In the genomic region with DNA sequence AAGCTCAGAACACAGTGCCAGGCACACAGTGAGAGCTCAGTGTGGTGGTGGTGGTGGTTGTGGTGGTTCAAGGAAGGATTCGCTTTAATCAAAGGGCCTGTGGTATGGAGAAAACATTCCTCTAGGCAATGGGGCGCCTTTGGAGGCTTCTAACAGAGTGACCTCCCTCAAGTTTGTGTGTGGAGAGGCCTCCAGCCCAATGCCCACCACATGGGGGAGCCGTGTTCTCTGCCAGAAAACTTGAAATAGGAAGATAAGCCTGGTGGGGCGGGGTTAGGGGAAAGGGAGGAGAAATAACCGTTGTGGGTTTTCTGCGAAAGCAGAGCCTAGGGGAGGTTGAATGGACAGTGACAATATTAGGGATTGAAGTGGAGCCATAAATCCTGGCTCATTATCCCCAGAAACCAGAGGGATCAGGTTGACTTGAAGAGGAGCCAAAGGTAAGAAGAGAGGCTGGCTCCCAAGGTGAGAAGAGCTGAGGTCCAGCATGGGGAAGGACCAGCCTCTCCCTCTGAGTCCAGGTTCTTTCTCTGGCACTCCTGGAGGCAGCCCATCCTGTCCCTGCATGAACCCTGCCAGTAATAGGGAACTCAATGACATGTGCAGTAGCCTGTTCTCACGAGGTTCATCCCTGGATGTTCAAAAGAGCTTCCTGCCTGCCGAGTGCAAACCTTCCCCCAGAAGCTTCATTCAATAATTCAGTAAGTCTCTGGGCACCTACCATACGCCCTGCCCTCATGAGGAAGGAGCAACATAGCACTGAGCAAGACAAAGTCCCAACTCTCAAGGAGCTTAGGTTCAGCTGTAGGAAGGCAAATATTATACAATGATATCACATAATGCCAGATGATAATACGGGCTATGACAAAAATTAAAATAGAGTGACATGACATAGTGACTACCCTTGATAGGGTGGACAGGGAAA, we compare ENCODE assay signal across 8 cellular contexts. TPM values are rescaled to one million over a fixed set of nuclear protein-coding genes. Genes with fewer than 3 reads are reported as not detected.
DNase-seq lines count a peak whose midpoint lies in the region; ATAC-seq and TF ChIP-seq lines count a peak whose summit lies in the region.

No MANE protein-coding gene starts in this region.

- H3K23ac ChIP-seq in mesendoderm (ENCODE audit: low read length), result no peak overlapping the region

- H2BK15ac ChIP-seq in mesendoderm (replicated peaks; ENCODE audit: low read depth), result no peak overlapping the region

- H4K5ac ChIP-seq in mesendoderm (ENCODE audit: low read length), result no peak overlapping the region

- H3K56ac ChIP-seq in mesendoderm (ENCODE audit: low read length), result no peak overlapping the region

- no peak overlapping the region for H4K8ac ChIP-seq in mesendoderm (ENCODE audit: low read depth, low read length)

- H3K79me2 ChIP-seq in Loucy (ENCODE audit: insufficient read depth, low read length) (no peaks in the 10 kb centered on the region), mesendoderm (ENCODE audit: control insufficient read depth, insufficient read depth, low read length) (no peaks in the 10 kb centered on the region)

- H3K36me3 ChIP-seq in Loucy (ENCODE audit: insufficient read depth, low read length) (no peaks in the 10 kb centered on the region), mesendoderm (ENCODE audit: control insufficient read depth, insufficient read depth, low read length) (no peaks in the 10 kb centered on the region)

- H3K4me1 Mint-ChIP-seq in activated B cell treated with CpG ODN at 0.5 μM for 24 hours, result peaks cover 6% of the 10 kb centered on the region

- H3F3A ChIP-seq in Loucy (ENCODE audit: low read depth), result no peaks in the 10 kb centered on the region

- no peaks in the 10 kb centered on the region for H3K27me3 ChIP-seq in Loucy (ENCODE audit: insufficient read depth, low read length, poor library complexity, severe bottlenecking)
- no peaks in the 10 kb centered on the region for H3K27me3 ChIP-seq in mesendoderm (ENCODE audit: insufficient read depth, low read length, poor library complexity)

- H3K9me3 ChIP-seq in Loucy (ENCODE audit: insufficient read depth, low read depth, low read length), result no peaks in the 10 kb centered on the region

- TF ChIP-seq CTCF in Loucy (conservative IDR thresholded peaks at IDR 0.05; ENCODE audit: low read length), result peak; percentile 78
- no peak for TF ChIP-seq CTCF in activated B cell treated with CpG ODN at 0.5 μM for 24 hours (IDR thresholded peaks at IDR 0.05)

- intact Hi-C loops in activated B cell treated with CpG ODN at 0.5 μM for 24 hours (cut with micrococcal nuclease), result no loop called here

- H3K27ac Mint-ChIP-seq in activated B cell treated with CpG ODN at 0.5 μM for 24 hours, result no peak overlapping the region

- H2AFZ ChIP-seq in Loucy (ENCODE audit: low read length), result no peak overlapping the region

- no peaks in the 10 kb centered on the region for H3K27me3 Mint-ChIP-seq in activated B cell treated with CpG ODN at 0.5 μM for 24 hours

- H3K4me3 Mint-ChIP-seq in activated B cell treated with CpG ODN at 0.5 μM for 24 hours, result no peak overlapping the region

- no peaks in the 10 kb centered on the region for H3K36me3 Mint-ChIP-seq in activated B cell treated with CpG ODN at 0.5 μM for 24 hours (ENCODE audit: low read depth)

- H3K79me1 ChIP-seq in mesendoderm (ENCODE audit: low read length), result no peaks in the 10 kb centered on the region

- H3K9me2 ChIP-seq in Loucy (replicated peaks; ENCODE audit: low read depth, low read length), result no peaks in the 10 kb centered on the region

- peak; percentile 53 for DNase-seq in EL
- DNase-seq in activated B cell treated with CpG ODN at 0.5 μM for 24 hours, result no peak
- DNase-seq in mesendoderm, result peak; percentile 88
- no peak for DNase-seq in NK-92 treated with Interleukin-12 subunit alpha and Interleukin-12 subunit beta, amount 100 ng/mL, for 24 hours (lab: John Stamatoyannopoulos, UW)
- no peak for DNase-seq in D341Med (ENCODE audit: low spot score)
- no peak for DNase-seq in NCI-H510A treated with DMSO at 0.1 percent for 48 hours (lab: John Stamatoyannopoulos, UW)

- CTCF ChIA-PET in activated B cell treated with CpG ODN at 0.5 μM for 24 hours (lab: Charles Lee), result interaction anchor here (1.5 to 4.9 kb wide), 4 partner anchors 19 to 55 kb away, joined by 3 to 51 read pairs (median 16); no protein-coding TSS in a partner anchor

- H3K9ac ChIP-seq in Loucy (ENCODE audit: low read depth, low read length, poor library complexity, severe bottlenecking), result no peak overlapping the region
- no peak overlapping the region for H3K9ac ChIP-seq in mesendoderm (ENCODE audit: low read length)

- H3K4me3 ChIP-seq in Loucy (ENCODE audit: low read length, poor library complexity, severe bottlenecking) (no peak overlapping the region), mesendoderm (ENCODE audit: low read length) (no peak overlapping the region)

- H3K27ac ChIP-seq in mesendoderm (ENCODE audit: low read depth, low read length), result no peak overlapping the region

- H3K4me1 ChIP-seq in Loucy (ENCODE audit: insufficient read depth, low read length, poor library complexity, severe bottlenecking) (peaks cover 6% of the 10 kb centered on the region), mesendoderm (ENCODE audit: control insufficient read depth, low read depth, low read length) (no peaks in the 10 kb centered on the region)

- H2BK5ac ChIP-seq in mesendoderm (ENCODE audit: low read length), result no peak overlapping the region

- H2AK5ac ChIP-seq in mesendoderm (ENCODE audit: low read length), result no peak overlapping the region

- no CpG with 5 or more reads among the region's 10 CpGs for WGBS in mesendoderm (ENCODE audit: extremely low coverage, insufficient coverage, low lambda C conversion rate)

- H2BK120ac ChIP-seq in mesendoderm (ENCODE audit: low read depth, low read length), result no peak overlapping the region

- H3K9me3 Mint-ChIP-seq in activated B cell treated with CpG ODN at 0.5 μM for 24 hours, result no peaks in the 10 kb centered on the region

- ATAC-seq in activated B cell treated with CpG ODN at 0.5 μM for 24 hours (ENCODE audit: low read depth) (peak; percentile 40), GM18873 (IDR thresholded peaks at IDR 0.05; ENCODE audit: low FRiP score, unreplicated experiment) (no peak)

- H3K4ac ChIP-seq in mesendoderm (ENCODE audit: low read depth, low read length), result no peak overlapping the region

- POLR2A ChIA-PET in activated B cell treated with CpG ODN at 0.5 μM for 24 hours (lab: Charles Lee), result interaction anchor here (1.6 kb wide), 1 partner anchor 19 kb away, joined by 5 read pairs; no protein-coding TSS in a partner anchor

- no peaks in the 10 kb centered on the region for H4K20me1 ChIP-seq in Loucy (ENCODE audit: insufficient read depth, low read length, poor library complexity, severe bottlenecking)

- H3K18ac ChIP-seq in mesendoderm (ENCODE audit: low read length), result no peak overlapping the region

- peak overlapping the region; percentile 43 for H3K4me2 ChIP-seq in Loucy (ENCODE audit: low read depth, low read length, poor library complexity, severe bottlenecking)
- H3K4me2 ChIP-seq in mesendoderm (ENCODE audit: low read length), result no peak overlapping the region

RNA-seq across cellular contexts. Expression of a gene that starts 51.4 kb away (rescaled TPM):
- 20.8 and 22.9 TPM in 2 replicates for total RNA-seq in activated B cell treated with CpG ODN at 0.5 μM for 24 hours
- polyA plus RNA-seq in mesendoderm (2013, experiment 1 of 2), result 0.56 TPM
- polyA plus RNA-seq in mesendoderm (2013, experiment 2 of 2), result 0.56 TPM

Comparison
In these comparisons a context has a peak if more than half of its experiments do, and no peak if none do; other contexts are left out.
1. DNase-seq: peak in EL (single experiment) and mesendoderm (single experiment); none in activated B cell treated with CpG ODN at 0.5 μM for 24 hours (single experiment), NK-92 treated with Interleukin-12 subunit alpha and Interleukin-12 subunit beta, amount 100 ng/mL, for 24 hours (single experiment), D341Med (single experiment) and NCI-H510A treated with DMSO at 0.1 percent for 48 hours (single experiment).